ENCODE assay signal across 1 cellular context in the genomic region with DNA sequence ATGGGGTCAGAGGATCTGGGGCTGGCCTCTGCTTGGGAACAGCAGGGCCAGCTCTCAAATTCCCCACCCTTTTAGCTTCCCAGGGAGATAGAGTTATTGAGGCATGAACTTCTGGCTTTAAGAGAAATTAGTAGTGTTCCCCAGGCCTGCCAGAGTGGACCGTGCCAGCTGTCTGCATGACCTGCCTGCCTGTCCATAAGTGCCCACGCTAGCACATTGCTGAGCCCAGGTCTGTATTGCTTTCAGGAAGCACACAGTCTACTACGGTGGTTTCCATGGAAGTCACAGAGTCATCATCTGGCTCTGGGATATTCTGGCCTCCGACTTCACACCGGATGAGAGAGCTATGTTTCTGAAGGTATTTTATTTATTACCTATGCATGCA.
TF ChIP-seq lines count a peak whose summit lies in the region.

No MANE protein-coding gene starts in this region.

TF ChIP-seq in HEK293T, 16 proteins besides CTCF, POLR2A, EP300 and RAD21 (continued from another document):
- TF ChIP-seq PKNOX1 (IDR thresholded peaks at IDR 0.05) (no peak), BHLHE40 (IDR thresholded peaks at IDR 0.05; ENCODE audit: borderline replicate concordance) (no peak), FOXK2 (IDR thresholded peaks at IDR 0.05) (no peak), ELF4 (IDR thresholded peaks at IDR 0.05) (no peak), LEF1 (IDR thresholded peaks at IDR 0.05; ENCODE audit: borderline replicate concordance) (no peak), L3MBTL2 (conservative IDR thresholded peaks at IDR 0.05) (no peak), FOXM1 (IDR thresholded peaks at IDR 0.05; ENCODE audit: borderline replicate concordance) (no peak)
TF ChIP-seq in HEK293T: peak in this region for 0.
